ENCODE assay signal across 21 cellular contexts in the genomic region with DNA sequence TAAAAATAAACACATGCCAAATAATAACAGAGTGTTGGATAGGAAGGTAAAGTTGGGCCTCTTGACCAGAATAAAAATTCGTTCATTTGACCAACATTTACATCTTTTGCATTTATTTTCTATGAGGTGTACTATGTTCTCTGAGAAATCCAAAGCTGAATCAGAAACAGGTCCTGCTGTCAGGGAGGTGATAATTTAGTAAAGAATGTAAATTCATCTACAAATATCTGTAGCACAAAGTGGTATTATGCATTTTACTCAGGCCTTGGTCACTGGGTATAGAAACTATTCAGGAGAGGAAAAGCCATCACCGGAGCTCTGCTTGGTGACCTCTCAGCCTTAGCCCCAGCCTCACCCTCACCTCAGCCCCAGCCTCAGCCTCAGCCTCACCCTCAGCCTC.
DNase-seq lines count a peak whose midpoint lies in the region; ATAC-seq and TF ChIP-seq lines count a peak whose summit lies in the region.
"Had no signal": no experiment of that assay in that cellular context is flagged by ENCODE, and none has a peak within 500 bp of the region (broad histone marks: within the 10 kb centered on the region; RNA-seq: fewer than 3 reads in every experiment).

No MANE protein-coding gene starts in this region.

- no peak overlapping the region for H2BK120ac ChIP-seq in neuronal stem cell (ENCODE audit: low read depth, low read length)

- peak overlapping the region; percentile 46 for H3K18ac ChIP-seq in neuronal stem cell (ENCODE audit: low read length)

- TF ChIP-seq CTCF in Panc1 (IDR thresholded peaks at IDR 0.05): no peak

- no peaks in the 10 kb centered on the region for H3K9me3 Mint-ChIP-seq in central memory CD8-positive, alpha-beta T cell
- H3K9me3 Mint-ChIP-seq: IgD-negative memory B cell had no signal

- H3K9me3 ChIP-seq in GM23248 (ENCODE audit: low read depth) (no peaks in the 10 kb centered on the region), Panc1 (ENCODE audit: control insufficient read depth, insufficient read depth, low read depth, low read length) (peaks cover 26% of the 10 kb centered on the region; the same call in 1 of the 2 replicates), neuronal stem cell (replicated peaks in 1 of 2; ENCODE audit: control insufficient read depth in 2 of 2, insufficient read depth in 1 of 2, low read depth in 1 of 2, low read length in 2 of 2) (peaks cover 0 to 2% of the 10 kb centered on the region in 2 donors)
- H3K9me3 ChIP-seq: MG63, SJCRH30 had no signal

- ATAC-seq in Panc1 (no peak), HG03342 (IDR thresholded peaks at IDR 0.05; ENCODE audit: unreplicated experiment) (no peak)
- no peak for ATAC-seq in central memory CD8-positive, alpha-beta T cell (replicated peaks; ENCODE audit: extremely low read depth, poor library complexity, severe bottlenecking)

- H3K27ac Mint-ChIP-seq in central memory CD8-positive, alpha-beta T cell (ENCODE audit: low read depth): peak overlapping the region; percentile 76
- H3K27ac Mint-ChIP-seq: B cell, IgD-negative memory B cell had no signal

- H3K36me3 ChIP-seq in GM23248 (ENCODE audit: low read depth) (no peaks in the 10 kb centered on the region), Panc1 (ENCODE audit: control insufficient read depth, insufficient read depth, low read length) (no peaks in the 10 kb centered on the region), neuronal stem cell (replicated peaks in 1 of 2; ENCODE audit: control insufficient read depth in 2 of 2, insufficient read depth in 2 of 2, low read length in 2 of 2) (no peaks in the 10 kb centered on the region)
- H3K36me3 ChIP-seq: MG63, SJCRH30 had no signal

- in situ Hi-C loops in GM23248 (cut with MboI) (loop anchor here (10.0 kb wide), 1 partner anchor 115 kb away; no protein-coding TSS in a partner anchor), Panc1 (cut with HindIII; ENCODE audit: low pct_unique_long_range_greater_than_20kb, low sequenced_read_pairs) (no loop called here)

- no peak overlapping the region for H3K4me3 ChIP-seq in GM23248
- no peak overlapping the region for H3K4me3 ChIP-seq in Panc1 (ENCODE audit: low read depth in 2 of 2, low read length in 2 of 2)
- no peak overlapping the region for H3K4me3 ChIP-seq in neuronal stem cell (ENCODE audit: low read length in 2 of 2)
- H3K4me3 ChIP-seq: MG63, SJCRH30 had no signal

- H3K4me1 ChIP-seq in GM23248 (ENCODE audit: insufficient read depth): peaks cover 20% of the 10 kb centered on the region
- H3K4me1 ChIP-seq in Panc1 (ENCODE audit: control insufficient read depth, insufficient read depth, low read length): peaks cover 39% of the 10 kb centered on the region
- H3K4me1 ChIP-seq in neuronal stem cell (ENCODE audit: control insufficient read depth in 2 of 2, insufficient read depth in 1 of 2, low read depth in 1 of 2, low read length in 2 of 2): peaks cover 0 to 4% of the 10 kb centered on the region in 2 donors

- H4K8ac ChIP-seq in neuronal stem cell (ENCODE audit: low read depth, low read length): no peak overlapping the region

- peaks cover 14% of the 10 kb centered on the region for H3K4me1 Mint-ChIP-seq in central memory CD8-positive, alpha-beta T cell
- H3K4me1 Mint-ChIP-seq: B cell, IgD-negative memory B cell had no signal

- no peak overlapping the region for H2BK5ac ChIP-seq in neuronal stem cell (ENCODE audit: low read length)

- H2BK15ac ChIP-seq in neuronal stem cell (ENCODE audit: low read length): peak overlapping the region; percentile 94

- POLR2A ChIA-PET in Panc1 (lab: Charles Lee): no interaction called here

- H3K4me3 Mint-ChIP-seq in central memory CD8-positive, alpha-beta T cell: no peak overlapping the region
- H3K4me3 Mint-ChIP-seq: B cell, IgD-negative memory B cell had no signal

- H4K20me1 ChIP-seq in GM23248 (ENCODE audit: insufficient read depth): no peaks in the 10 kb centered on the region

- H3K27me3 ChIP-seq in GM23248 (replicated peaks; ENCODE audit: insufficient read depth) (no peaks in the 10 kb centered on the region), Panc1 (ENCODE audit: control insufficient read depth, insufficient read depth, low read length) (no peaks in the 10 kb centered on the region), neuronal stem cell (ENCODE audit: control insufficient read depth in 3 of 3, insufficient read depth in 3 of 3, low read depth in 1 of 3, low read length in 3 of 3) (no peaks in the 10 kb centered on the region)
- H3K27me3 ChIP-seq: MG63, SJCRH30 had no signal

- BruUV-seq in Panc1 (replicated peaks; lab: Mats Ljungman, UMichigan): no TSS peak

- no peaks in the 10 kb centered on the region for H3K79me2 ChIP-seq in GM23248 (ENCODE audit: insufficient read depth)

- H3K79me1 ChIP-seq in neuronal stem cell (ENCODE audit: low read depth, low read length): no peaks in the 10 kb centered on the region

- H2BK12ac ChIP-seq in neuronal stem cell (ENCODE audit: low read length): peak overlapping the region; percentile 23

- H2AK5ac ChIP-seq in neuronal stem cell (ENCODE audit: low read depth, low read length): no peak overlapping the region

- H4K91ac ChIP-seq in neuronal stem cell (ENCODE audit: low read depth, low read length, poor library complexity): peak overlapping the region; percentile 89

- H3K4ac ChIP-seq in neuronal stem cell (ENCODE audit: low read length): no peak overlapping the region

- H2AFZ ChIP-seq in GM23248: no peak overlapping the region
- H2AFZ ChIP-seq in neuronal stem cell (ENCODE audit: low read length): no peak overlapping the region

- DNase-seq in GM23248 (peak; percentile 21), Panc1 (ENCODE audit: low read depth, low spot score) (no peak), neuronal stem cell (ENCODE audit: low spot score) (no peak), NCI-H187 treated with DMSO at 0.1 percent for 48 hours (lab: John Stamatoyannopoulos, UW) (no peak), AML-193 (lab: John Stamatoyannopoulos, UW) (no peak)
- no peak for DNase-seq in central memory CD8-positive, alpha-beta T cell (ENCODE audit: low spot score in 2 of 2)
- DNase-seq in stimulated activated CD4-positive, alpha-beta T cell treated with anti-CD3 and anti-CD28 coated beads, Interleukin-2, amount 100 ng/mL, for 24 hours: no peak
- DNase-seq: DMS79 treated with DMSO at 0.1 percent for 48 hours; Karpas-422; MG63; NCI-H1092 treated with DMSO at 0.1 percent for 48 hours; NCI-H146; NCI-H2081; NCI-H2171 treated with DMSO at 0.1 percent for 48 hours; NCI-H446; NK-92 treated with Interleukin-12 subunit alpha and Interleukin-12 subunit beta, amount 100 ng/mL, for 24 hours; SJCRH30 had no signal

- H3K4me2 ChIP-seq in GM23248 (ENCODE audit: unreplicated experiment) (no peak overlapping the region), neuronal stem cell (ENCODE audit: insufficient read depth, low read length, poor library complexity, severe bottlenecking) (no peak overlapping the region)

- no peaks in the 10 kb centered on the region for H3K36me3 Mint-ChIP-seq in central memory CD8-positive, alpha-beta T cell (ENCODE audit: insufficient read depth)
- H3K36me3 Mint-ChIP-seq: IgD-negative memory B cell had no signal

- no peak overlapping the region for H3K23ac ChIP-seq in neuronal stem cell (ENCODE audit: low read depth, low read length, poor library complexity)

- CTCF ChIA-PET in Panc1 (lab: Charles Lee): no interaction called here

- H3K9ac ChIP-seq in GM23248 (no peak overlapping the region), neuronal stem cell (ENCODE audit: low read depth, low read length, poor library complexity) (peak overlapping the region; percentile 67)

- intact Hi-C loops in Panc1 (cut with micrococcal nuclease; ENCODE audit: unreplicated experiment): loop anchor here (5.0 kb wide), 3 partner anchors 122 to 282 kb away; no protein-coding TSS in a partner anchor

- 58 to 69% methylated on average over 2 of the region's 2 CpGs for WGBS in GM23248 (ENCODE audit: low coverage in 1 of 2, low lambda C conversion rate in 2 of 2, missing lambda C conversion rate in 2 of 2), 2 experiments
- no CpG with 5 or more reads among the region's 2 CpGs for whole genome bisulfite sequencing in neuronal stem cell (ENCODE audit: extremely low coverage in 2 of 2, insufficient read length in 2 of 2, insufficient replicate concordance in 1 of 2), 2 donors

- no peaks in the 10 kb centered on the region for H3K9me2 ChIP-seq in GM23248 (ENCODE audit: insufficient read depth)

- H3K27ac ChIP-seq in GM23248 (no peak overlapping the region), Panc1 (ENCODE audit: low read length) (peak overlapping the region; percentile 99), neuronal stem cell (replicated peaks; ENCODE audit: low read length) (no peak overlapping the region)
- H3K27ac ChIP-seq: HL-60 had no signal

- no peaks in the 10 kb centered on the region for H3K27me3 Mint-ChIP-seq in central memory CD8-positive, alpha-beta T cell

- H3K14ac ChIP-seq in neuronal stem cell (ENCODE audit: low read length): no peak overlapping the region

- H3F3A ChIP-seq in GM23248 (ENCODE audit: insufficient read depth): peaks cover 15% of the 10 kb centered on the region
